8 cellular contexts compared by ENCODE assay signal in genomic region chr2:46915811-46916630, GRCh38. TPM values are rescaled to one million over a fixed set of nuclear protein-coding genes. Genes with fewer than 3 reads are reported as not detected.
DNase-seq lines count a peak whose midpoint lies in the region; ATAC-seq and TF ChIP-seq lines count a peak whose summit lies in the region.

No MANE protein-coding gene starts in this region.

- H3K27me3 ChIP-seq in HUES64 (ENCODE audit: insufficient read depth, low read length) (no peaks in the 10 kb centered on the region), OCI-LY1 (ENCODE audit: insufficient read depth, low read length) (no peaks in the 10 kb centered on the region), mucosa of rectum (ENCODE audit: control insufficient read depth in 2 of 2, insufficient read depth in 2 of 2, low read length in 2 of 2) (no peaks in the 10 kb centered on the region)

- under 1% methylated on average over 54 of the region's 55 CpGs for WGBS in HUES64

- no peaks in the 10 kb centered on the region for H4K20me1 ChIP-seq in OCI-LY1 (ENCODE audit: insufficient read depth, low read length)

- DNase-seq in DMS114 treated with DMSO at 0.1 percent for 48 hours (lab: John Stamatoyannopoulos, UW; ENCODE audit: unreplicated experiment) (peak; percentile 79), activated T-cell treated with anti-CD3 and anti-CD28 coated beads for 48 hours (ENCODE audit: low read depth) (peak; percentile 75), erythroblast (lab: John Stamatoyannopoulos, UW) (peak; percentile 91 to 93)
- peak; percentile 51 to 63 for DNase-seq in stimulated activated CD8-positive, alpha-beta memory T cell treated with anti-CD3 and anti-CD28 coated beads, Interleukin-4, amount 100 ng/mL, for 4 hours (ENCODE audit: low read depth in 2 of 2, low spot score in 1 of 2)

- TF ChIP-seq CTCF in OCI-LY1 (IDR thresholded peaks at IDR 0.05; ENCODE audit: low read length), result no peak

- H3K79me2 ChIP-seq in OCI-LY1 (ENCODE audit: insufficient read depth, low read length), result peaks cover 46% of the 10 kb centered on the region

- H3K4me3 ChIP-seq in HUES64 (ENCODE audit: low read length) (peak overlapping the region; percentile 74), OCI-LY1 (ENCODE audit: low read depth, low read length, poor library complexity, severe bottlenecking) (peak overlapping the region; percentile 92), mucosa of rectum (ENCODE audit: low read length in 2 of 2) (peak overlapping the region; percentile 93 to 98)

- TF ChIP-seq POLR2A in erythroblast (IDR thresholded peaks at IDR 0.05; ENCODE audit: low read length), result peak; percentile 81

- H3K27ac ChIP-seq in HUES64 (ENCODE audit: low read depth, low read length), result peak overlapping the region; percentile 96
- peak overlapping the region; percentile 90 for H3K27ac ChIP-seq in OCI-LY1 (ENCODE audit: low read depth, low read length, poor library complexity, severe bottlenecking)
- H3K27ac ChIP-seq in mucosa of rectum (ENCODE audit: low read depth in 2 of 2, low read length in 2 of 2), result peak overlapping the region; percentile 90

- H3K4me1 ChIP-seq in HUES64 (ENCODE audit: insufficient read depth, low read length), result peaks cover 14% of the 10 kb centered on the region; the same call in 1 of the 2 replicates
- H3K4me1 ChIP-seq in OCI-LY1 (ENCODE audit: insufficient read depth, low read length, severe bottlenecking), result peaks cover 63% of the 10 kb centered on the region
- H3K4me1 ChIP-seq in mucosa of rectum (ENCODE audit: control insufficient read depth in 2 of 2, insufficient read depth in 2 of 2, low read length in 2 of 2), result peaks cover 16 to 19% of the 10 kb centered on the region in 2 donors

- H3K4me2 ChIP-seq in OCI-LY1 (ENCODE audit: low read length), result peak overlapping the region; percentile 99

- H3K9ac ChIP-seq in HUES64 (ENCODE audit: low read depth, low read length) (peak overlapping the region; percentile 81), OCI-LY1 (ENCODE audit: low read length) (peak overlapping the region; percentile 98), mucosa of rectum (ENCODE audit: low read depth in 1 of 2, low read length in 2 of 2) (peak overlapping the region; percentile 72 to 94)

- H3F3A ChIP-seq in OCI-LY1 (ENCODE audit: insufficient read depth, low read length), result no peaks in the 10 kb centered on the region; the same call in 1 of the 2 replicates

- H3K9me3 ChIP-seq in HUES64 (ENCODE audit: insufficient read depth, low read depth, low read length) (no peaks in the 10 kb centered on the region), OCI-LY1 (ENCODE audit: low read length) (no peaks in the 10 kb centered on the region), mucosa of rectum (ENCODE audit: control insufficient read depth in 2 of 2, low read length in 2 of 2) (no peaks in the 10 kb centered on the region)

- H3K36me3 ChIP-seq in HUES64 (ENCODE audit: insufficient read depth, low read length) (peaks cover 4% of the 10 kb centered on the region; the same call in 1 of the 2 replicates), OCI-LY1 (ENCODE audit: insufficient read depth, low read length) (peaks cover 15% of the 10 kb centered on the region), mucosa of rectum (ENCODE audit: control insufficient read depth in 2 of 2, insufficient read depth in 2 of 2, low read length in 2 of 2) (no peaks in the 10 kb centered on the region)

- H3K9me2 ChIP-seq in OCI-LY1 (ENCODE audit: low read depth, low read length), result no peaks in the 10 kb centered on the region

- no peak overlapping the region for H2AFZ ChIP-seq in OCI-LY1 (ENCODE audit: low read length)

- peak; percentile 76 for ATAC-seq in GM21526 (IDR thresholded peaks at IDR 0.05; ENCODE audit: low FRiP score, unreplicated experiment)

RNA-seq across cellular contexts. Expression of gene MCFD2, which starts 0.4 kb away (rescaled TPM):
- 49.0 TPM for polyA plus RNA-seq in HUES64 (2013, experiment 1 of 2)
- 55.0 TPM for polyA plus RNA-seq in HUES64 (2013, experiment 2 of 2)

RNA-seq across cellular contexts. Expression of gene TTC7A, which starts 25.0 kb away (rescaled TPM):
- polyA plus RNA-seq in HUES64 (2013, experiment 1 of 2), result 7.5 TPM
- polyA plus RNA-seq in HUES64 (2013, experiment 2 of 2), result 8.1 TPM

Comparison
In these comparisons a context has a peak if more than half of its experiments do, and no peak if none do; other contexts are left out.
1. Peak in every context shown above with its lines: DNase-seq, ATAC-seq, H3K4me3 ChIP-seq and H3K27ac ChIP-seq.